15 cellular contexts compared by ENCODE assay signal in the genomic region with DNA sequence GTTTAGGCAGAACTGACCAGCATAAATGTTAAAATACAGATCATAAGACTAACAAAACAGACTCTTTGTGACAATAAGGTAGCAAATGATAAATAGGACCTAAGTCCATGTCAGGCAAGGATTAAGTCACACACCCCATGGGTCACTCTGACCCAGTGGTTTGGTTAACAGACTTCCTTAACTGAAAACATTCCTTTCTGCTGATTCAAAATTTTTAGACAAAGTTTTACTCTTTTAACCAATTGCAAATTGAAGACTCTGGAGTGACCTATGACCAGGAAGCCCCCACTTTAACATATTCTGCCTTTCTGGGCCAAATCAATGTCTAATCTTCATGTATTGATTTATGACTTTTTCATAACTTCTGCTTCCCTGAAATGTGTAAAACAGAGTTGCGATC. TPM values are rescaled to one million over a fixed set of nuclear protein-coding genes. Genes with fewer than 3 reads are reported as not detected.
DNase-seq lines count a peak whose midpoint lies in the region; ATAC-seq and TF ChIP-seq lines count a peak whose summit lies in the region.
"Had no signal": no experiment of that assay in that cellular context is flagged by ENCODE, and none has a peak within 500 bp of the region (broad histone marks: within the 10 kb centered on the region; RNA-seq: fewer than 3 reads in every experiment).

No MANE protein-coding gene starts in this region.

- H3K27ac ChIP-seq in gastroesophageal sphincter = peak overlapping the region in 3 of 4 donors; percentile 6 to 45 (median 31)
- peak overlapping the region; percentile 58 to 75 for H3K27ac ChIP-seq in thoracic aorta
- no peak overlapping the region for H3K27ac ChIP-seq in right cardiac atrium (ENCODE audit: low read length)
- H3K27ac ChIP-seq: colonic mucosa, SK-N-MC had no signal

- H3K27me3 ChIP-seq in adipocyte (replicated peaks; ENCODE audit: control insufficient read depth, insufficient read depth, low read length) (no peaks in the 10 kb centered on the region), gastroesophageal sphincter (peaks cover 1% of the 10 kb centered on the region), thoracic aorta (replicated peaks; ENCODE audit: insufficient read depth) (no peaks in the 10 kb centered on the region), right cardiac atrium (ENCODE audit: control insufficient read depth, insufficient read depth) (no peaks in the 10 kb centered on the region)
- H3K27me3 ChIP-seq: colonic mucosa had no signal

- ATAC-seq in gastroesophageal sphincter = no peak
- no peak for ATAC-seq in thoracic aorta (ENCODE audit: insufficient number of reproducible peaks, low FRiP score, low read depth)
- ATAC-seq in right cardiac atrium = no peak
- ATAC-seq: activated CD4-positive, alpha-beta T cell treated with anti-CD3 and anti-CD28 coated beads for 36 hours had no signal

- H3K9me3 ChIP-seq in adipocyte (ENCODE audit: control insufficient read depth, low read length) = no peaks in the 10 kb centered on the region
- no peaks in the 10 kb centered on the region for H3K9me3 ChIP-seq in gastroesophageal sphincter
- no peaks in the 10 kb centered on the region for H3K9me3 ChIP-seq in thoracic aorta
- H3K9me3 ChIP-seq in right cardiac atrium (ENCODE audit: control insufficient read depth, low read length) = no peaks in the 10 kb centered on the region
- H3K9me3 ChIP-seq: colonic mucosa had no signal

- no peak overlapping the region for H3K9ac ChIP-seq in adipocyte (ENCODE audit: low read length)

- H3K27ac Mint-ChIP-seq in HFFc6 = peak overlapping the region; percentile 85
- H3K27ac Mint-ChIP-seq: activated CD4-positive, alpha-beta T cell treated with anti-CD3 and anti-CD28 coated beads for 36 hours had no signal

- peaks cover 63% of the 10 kb centered on the region for H3K4me1 Mint-ChIP-seq in HFFc6 (ENCODE audit: low read depth)

- no peak for TF ChIP-seq POLR2A in gastroesophageal sphincter (IDR thresholded peaks at IDR 0.05)

- WGBS in gastroesophageal sphincter (ENCODE audit: low coverage in 1 of 2), 2 donors = 28 to 60% methylated on average over 1 of the region's 1 CpG
- 68% methylated on average over 1 of the region's 1 CpG for WGBS in right cardiac atrium

- DNase-seq in HFFc6 (peak; percentile 71), adipocyte (ENCODE audit: low read depth) (peak; percentile 66), thoracic aorta (ENCODE audit: low spot score) (no peak), right cardiac atrium (no peak), ureter (ENCODE audit: low spot score) (no peak), NCI-H1436 treated with DMSO at 0.1 percent for 48 hours (lab: John Stamatoyannopoulos, UW) (no peak)
- DNase-seq: activated CD4-positive, alpha-beta T cell treated with anti-CD3 and anti-CD28 coated beads for 36 hours; activated effector memory CD4-positive, alpha-beta T cell treated with anti-CD3 and anti-CD28 coated beads, Interleukin-2, amount 50 U/mL, for 16 hours; colonic mucosa; hippocampal formation; NCI-H1048; NCI-H524 had no signal

- peaks cover 51% of the 10 kb centered on the region for H3K36me3 Mint-ChIP-seq in HFFc6 (ENCODE audit: low read depth)

- no peaks in the 10 kb centered on the region for H3K36me3 ChIP-seq in adipocyte (ENCODE audit: control insufficient read depth, insufficient read depth, low read length, severe bottlenecking)
- no peaks in the 10 kb centered on the region for H3K36me3 ChIP-seq in gastroesophageal sphincter
- no peaks in the 10 kb centered on the region for H3K36me3 ChIP-seq in thoracic aorta
- H3K36me3 ChIP-seq: colonic mucosa had no signal

- intact Hi-C loops in right cardiac atrium (cut with DNase I) = no loop called here

- H3K4me3 ChIP-seq in adipocyte (ENCODE audit: low read length) (peak overlapping the region; percentile 13), gastroesophageal sphincter (no peak overlapping the region), thoracic aorta (no peak overlapping the region), right cardiac atrium (ENCODE audit: low read length) (no peak overlapping the region)
- H3K4me3 ChIP-seq: colonic mucosa, SK-N-MC had no signal

- H3K4me3 Mint-ChIP-seq in HFFc6 = peak overlapping the region; percentile 64
- H3K4me3 Mint-ChIP-seq: activated CD4-positive, alpha-beta T cell treated with anti-CD3 and anti-CD28 coated beads for 36 hours had no signal

- peaks cover 12% of the 10 kb centered on the region for H3K9me3 Mint-ChIP-seq in HFFc6

- no peak for TF ChIP-seq EP300 in gastroesophageal sphincter (IDR thresholded peaks at IDR 0.05)

- H3K4me1 ChIP-seq in adipocyte (ENCODE audit: control insufficient read depth, insufficient read depth, low read length) (peaks cover 40% of the 10 kb centered on the region), gastroesophageal sphincter (peaks cover 0 to 38% (median 0%) of the 10 kb centered on the region in 3 donors), thoracic aorta (ENCODE audit: control insufficient read depth in 1 of 2, low read depth in 2 of 2) (peaks cover 0 to 30% of the 10 kb centered on the region in 2 donors), right cardiac atrium (ENCODE audit: control insufficient read depth, insufficient read depth, low read length) (peaks cover 1% of the 10 kb centered on the region)
- H3K4me1 ChIP-seq: colonic mucosa had no signal

- H3K27me3 Mint-ChIP-seq in HFFc6 (ENCODE audit: insufficient read depth) = peaks cover 1% of the 10 kb centered on the region; the same call in 1 of the 2 replicates

- TF ChIP-seq CTCF in HFFc6 (IDR thresholded peaks at IDR 0.05) = no peak
- TF ChIP-seq CTCF in gastroesophageal sphincter (IDR thresholded peaks at IDR 0.05) = no peak
- no peak for TF ChIP-seq CTCF in thoracic aorta (IDR thresholded peaks at IDR 0.05)

RNA-seq across cellular contexts. Expression of gene NXNL2, which starts 4.9 kb away (rescaled TPM):
- 1 to 10 TPM; 5.4 to 8.8 (median 8.2) TPM for total RNA-seq in HFFc6 (2021; fragmentation: NEBNext Ultra II Directional; extraction: Animal tissue kit (Norgen Biotek cat#: 25700))
- total RNA-seq in gastroesophageal sphincter (1 to 10 TPM in 2 of 4 donors, under 1 TPM in 1, not detected in 1; 0.62 to 3.1 (median 1.2) TPM), thoracic aorta (1 to 10 TPM in 1 of 2 donors, not detected in 1; 1.8 TPM), right cardiac atrium (under 1 TPM in 2 of 4 donors, not detected in 2; 0.23 to 0.25 TPM), ureter (0.70 TPM)
- polyA plus RNA-seq in right cardiac atrium = 0.07 TPM
- total RNA-seq: activated CD4-positive, alpha-beta T cell treated with anti-CD3 and anti-CD28 coated beads for 36 hours; colonic mucosa; mononuclear cell had no signal

Comparison
In these comparisons a context has a peak if more than half of its experiments do, and no peak if none do; other contexts are left out.
1. DNase-seq: peak in HFFc6 (single experiment) and adipocyte (single experiment); none in thoracic aorta (single experiment), right cardiac atrium (0 of 3), ureter (single experiment) and NCI-H1436 treated with DMSO at 0.1 percent for 48 hours (single experiment).